ENCODE assay signal across 16 cellular contexts in the genomic region with DNA sequence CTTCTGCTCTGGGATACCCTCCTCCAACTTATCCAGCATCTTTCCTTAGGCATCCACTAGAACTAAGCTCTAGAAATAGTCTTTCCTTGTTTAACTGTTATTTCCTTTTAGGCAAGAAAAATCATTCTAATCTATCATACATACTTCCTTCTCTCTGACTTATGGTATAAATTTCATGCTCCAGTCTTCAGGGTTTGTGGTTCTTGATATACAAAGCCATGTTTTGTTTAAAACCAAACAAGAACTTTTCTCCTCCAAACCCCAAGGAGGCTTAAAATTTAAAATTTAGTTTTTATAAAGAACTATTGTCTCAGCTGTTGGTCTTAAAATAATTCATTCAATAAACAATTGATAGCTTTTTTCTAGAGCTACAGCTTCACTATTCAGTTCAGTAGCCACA.
DNase-seq lines count a peak whose midpoint lies in the region; ATAC-seq and TF ChIP-seq lines count a peak whose summit lies in the region.
"Had no signal": no experiment of that assay in that cellular context is flagged by ENCODE, and none has a peak within 500 bp of the region (broad histone marks: within the 10 kb centered on the region; RNA-seq: fewer than 3 reads in every experiment).

No MANE protein-coding gene starts in this region.

- H3K4me3 ChIP-seq in left ventricle myocardium inferior (no peak overlapping the region), heart left ventricle (no peak overlapping the region), gastroesophageal sphincter (no peak overlapping the region), tibial artery (no peak overlapping the region)
- H3K4me3 ChIP-seq: pancreas had no signal

- no peaks in the 10 kb centered on the region for H3K27me3 ChIP-seq in left ventricle myocardium inferior (ENCODE audit: low read depth)
- no peaks in the 10 kb centered on the region for H3K27me3 ChIP-seq in heart left ventricle
- H3K27me3 ChIP-seq in gastroesophageal sphincter = no peaks in the 10 kb centered on the region
- H3K27me3 ChIP-seq in tibial artery = no peaks in the 10 kb centered on the region
- H3K27me3 ChIP-seq: pancreas had no signal

- TF ChIP-seq POLR2A in heart left ventricle (IDR thresholded peaks at IDR 0.05) (no peak), gastroesophageal sphincter (IDR thresholded peaks at IDR 0.05) (no peak)

- no peak for TF ChIP-seq EP300 in gastroesophageal sphincter (IDR thresholded peaks at IDR 0.05)

- H3K9me3 ChIP-seq in left ventricle myocardium inferior (replicated peaks) (no peaks in the 10 kb centered on the region), heart left ventricle (no peaks in the 10 kb centered on the region), gastroesophageal sphincter (no peaks in the 10 kb centered on the region), tibial artery (no peaks in the 10 kb centered on the region)
- H3K9me3 ChIP-seq: pancreas had no signal

- H3K27ac ChIP-seq in left ventricle myocardium inferior (replicated peaks) = peak overlapping the region; percentile 21
- H3K27ac ChIP-seq in heart left ventricle = peak overlapping the region in 1 of 12 donors; percentile 38
- H3K27ac ChIP-seq in gastroesophageal sphincter = peak overlapping the region in 3 of 4 donors; percentile 71 to 79 (median 74)
- H3K27ac ChIP-seq in tibial artery = peak overlapping the region; percentile 14 to 84

- ATAC-seq in heart left ventricle (no peak), gastroesophageal sphincter (no peak), HG02759 (IDR thresholded peaks at IDR 0.05; ENCODE audit: unreplicated experiment) (no peak), HG02571 (IDR thresholded peaks at IDR 0.05; ENCODE audit: unreplicated experiment) (no peak)
- ATAC-seq: CD8-positive, alpha-beta T cell; naive thymus-derived CD8-positive, alpha-beta T cell had no signal

- intact Hi-C loops in left ventricle myocardium inferior (cut with micrococcal nuclease) = no loop called here
- intact Hi-C loops in heart left ventricle (cut with DNase I) = no loop called here
- intact Hi-C loops in tibial artery (cut with DNase I; ENCODE audit: low total_unique reads) = no loop called here

- DNase-seq in left ventricle myocardium inferior (no peak), heart left ventricle (no peak), OCI-M1 (lab: John Stamatoyannopoulos, UW) (peak; percentile 84), tibial artery (no peak), DMS 273 treated with DMSO at 0.1 percent for 48 hours (lab: John Stamatoyannopoulos, UW) (no peak)
- DNase-seq: activated CD4-positive, alpha-beta T cell treated with anti-CD3 and anti-CD28 coated beads, Interleukin-2, amount 10 ng/mL, durations not matched to agents 24 days and 14 days; activated gamma-delta T cell; amygdala; CD8-positive, alpha-beta T cell; hypothalamus; naive thymus-derived CD8-positive, alpha-beta T cell; NCI-H1092 treated with DMSO at 0.1 percent for 48 hours; pancreas had no signal

- H3K4me1 ChIP-seq in left ventricle myocardium inferior (peaks cover 32% of the 10 kb centered on the region), heart left ventricle (peaks cover 0 to 38% (median 12%) of the 10 kb centered on the region in 12 donors), gastroesophageal sphincter (peaks cover 11 to 54% (median 11%) of the 10 kb centered on the region in 3 donors), tibial artery (peaks cover 0 to 60% (median 30%) of the 10 kb centered on the region in 4 donors)

- H3K36me3 ChIP-seq in left ventricle myocardium inferior (no peaks in the 10 kb centered on the region), heart left ventricle (no peaks in the 10 kb centered on the region), gastroesophageal sphincter (no peaks in the 10 kb centered on the region), tibial artery (no peaks in the 10 kb centered on the region)
- H3K36me3 ChIP-seq: pancreas had no signal

- no peak for TF ChIP-seq CTCF in left ventricle myocardium inferior (IDR thresholded peaks at IDR 0.05; ENCODE audit: borderline replicate concordance)
- no peak for TF ChIP-seq CTCF in heart left ventricle (IDR thresholded peaks at IDR 0.05)
- no peak for TF ChIP-seq CTCF in gastroesophageal sphincter (IDR thresholded peaks at IDR 0.05)
- TF ChIP-seq CTCF in tibial artery (IDR thresholded peaks at IDR 0.05) = no peak
